In the genomic region with DNA sequence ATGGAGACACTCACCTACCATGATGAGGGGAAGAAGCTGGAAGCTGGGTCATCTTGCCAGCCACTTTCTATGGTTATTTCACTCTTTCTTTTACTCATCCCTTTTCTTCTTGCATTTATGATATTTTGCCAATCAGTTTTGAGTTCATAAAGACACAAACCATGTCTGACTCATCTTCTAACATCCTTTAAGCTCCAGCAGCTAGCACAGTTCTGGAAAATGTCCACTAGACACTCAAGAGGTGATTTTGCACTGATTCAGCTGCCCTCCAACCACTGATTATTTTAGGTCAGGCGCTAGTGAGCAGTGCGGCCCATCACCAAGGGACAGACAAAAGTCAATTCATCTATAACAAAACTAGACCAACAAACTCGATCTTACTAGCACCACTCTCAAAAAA, we compare ENCODE assay signal across 21 cellular contexts.
DNase-seq lines count a peak whose midpoint lies in the region; ATAC-seq and TF ChIP-seq lines count a peak whose summit lies in the region.
"Had no signal": no experiment of that assay in that cellular context is flagged by ENCODE, and none has a peak within 500 bp of the region (broad histone marks: within the 10 kb centered on the region; RNA-seq: fewer than 3 reads in every experiment).

No MANE protein-coding gene starts in this region.

- H3K4me3 ChIP-seq in MG63 = no peak overlapping the region
- H3K4me3 ChIP-seq in right lobe of liver = no peak overlapping the region
- H3K4me3 ChIP-seq in mesendoderm (ENCODE audit: low read length) = no peak overlapping the region
- H3K4me3 ChIP-seq: coronary artery, HAP-1, Peyer's patch, testis had no signal

- H3K4ac ChIP-seq in mesendoderm (ENCODE audit: low read depth, low read length) = no peak overlapping the region

- H4K8ac ChIP-seq in mesendoderm (ENCODE audit: low read depth, low read length) = no peak overlapping the region

- H2BK15ac ChIP-seq in mesendoderm (replicated peaks; ENCODE audit: low read depth) = no peak overlapping the region

- no peaks in the 10 kb centered on the region for H3K36me3 ChIP-seq in MG63
- no peaks in the 10 kb centered on the region for H3K36me3 ChIP-seq in right lobe of liver
- no peaks in the 10 kb centered on the region for H3K36me3 ChIP-seq in mesendoderm (ENCODE audit: control insufficient read depth, insufficient read depth, low read length)
- H3K36me3 ChIP-seq: HAP-1, Peyer's patch had no signal

- H3K27me3 ChIP-seq in MG63 (no peaks in the 10 kb centered on the region), right lobe of liver (no peaks in the 10 kb centered on the region), mesendoderm (ENCODE audit: insufficient read depth, low read length, poor library complexity) (no peaks in the 10 kb centered on the region)
- H3K27me3 ChIP-seq: Peyer's patch, testis had no signal

- no peak overlapping the region for H3K4me2 ChIP-seq in mesendoderm (ENCODE audit: low read length)

- 96% methylated on average over 3 of the region's 3 CpGs for WGBS in right lobe of liver (ENCODE audit: insufficient coverage, low coverage, low lambda C conversion rate, missing lambda C conversion rate)
- WGBS in mesendoderm (ENCODE audit: extremely low coverage, insufficient coverage, low lambda C conversion rate) = no CpG with 5 or more reads among the region's 3 CpGs

- no peak overlapping the region for H3K18ac ChIP-seq in mesendoderm (ENCODE audit: low read length)

- intact Hi-C loops in right lobe of liver (cut with DNase I) = no loop called here

- no peak overlapping the region for H2BK120ac ChIP-seq in mesendoderm (ENCODE audit: low read depth, low read length)

- H3K56ac ChIP-seq in mesendoderm (ENCODE audit: low read length) = no peak overlapping the region

- no peak for TF ChIP-seq CTCF in right lobe of liver (IDR thresholded peaks at IDR 0.05)

- ATAC-seq in right lobe of liver (no peak), HG02678 (IDR thresholded peaks at IDR 0.05; ENCODE audit: unreplicated experiment) (no peak), HG02840 (IDR thresholded peaks at IDR 0.05; ENCODE audit: low FRiP score, unreplicated experiment) (no peak)
- ATAC-seq: sciatic nerve had no signal

- TF ChIP-seq POLR2A in right lobe of liver (IDR thresholded peaks at IDR 0.05) = no peak

- H3K79me1 ChIP-seq in mesendoderm (ENCODE audit: low read length) = no peaks in the 10 kb centered on the region

- peak overlapping the region; percentile 66 to 74 (median 72) for H3K27ac ChIP-seq in right lobe of liver
- H3K27ac ChIP-seq in mesendoderm (ENCODE audit: low read depth, low read length) = no peak overlapping the region
- H3K27ac ChIP-seq: coronary artery, testis had no signal

- DNase-seq in AG08396 (ENCODE audit: low spot score) (peak; percentile 29), MG63 (peak; percentile 54), dedifferentiated amniotic fluid mesenchymal stem cell (ENCODE audit: extremely low spot score) (peak; percentile 32), right lobe of liver (no peak), GF-D8 (lab: John Stamatoyannopoulos, UW) (no peak), mesendoderm (no peak)
- DNase-seq: activated CD4-positive, alpha-beta T cell treated with anti-CD3 and anti-CD28 coated beads, Interleukin-2, amount 50 U/mL, for 48 hours; amniotic stem cell; midbrain; NCI-H2081; NCI-H526; nucleus accumbens; Peyer's patch; stimulated activated CD4-positive, alpha-beta T cell treated with anti-CD3 and anti-CD28 coated beads, Interleukin-4, amount 100 ng/mL, for 1 hour; SW 1271; testis had no signal

- H3K9me3 ChIP-seq in MG63 (no peaks in the 10 kb centered on the region), right lobe of liver (no peaks in the 10 kb centered on the region)
- H3K9me3 ChIP-seq: HAP-1, Peyer's patch, testis had no signal

- H3K79me2 ChIP-seq in mesendoderm (ENCODE audit: control insufficient read depth, insufficient read depth, low read length) = no peaks in the 10 kb centered on the region

- H3K23ac ChIP-seq in mesendoderm (ENCODE audit: low read length) = no peak overlapping the region

- H4K5ac ChIP-seq in mesendoderm (ENCODE audit: low read length) = no peak overlapping the region

- no peak overlapping the region for H2AK5ac ChIP-seq in mesendoderm (ENCODE audit: low read length)

- no peak overlapping the region for H3K9ac ChIP-seq in mesendoderm (ENCODE audit: low read length)

- no peak overlapping the region for H2BK5ac ChIP-seq in mesendoderm (ENCODE audit: low read length)

- peaks cover 0 to 44% (median 7%) of the 10 kb centered on the region in 4 donors for H3K4me1 ChIP-seq in right lobe of liver
- no peaks in the 10 kb centered on the region for H3K4me1 ChIP-seq in mesendoderm (ENCODE audit: control insufficient read depth, low read depth, low read length)
- H3K4me1 ChIP-seq: HAP-1, testis had no signal

Comparison
In these comparisons a context has a peak if more than half of its experiments do, and no peak if none do; other contexts are left out.
1. DNase-seq: peak in AG08396 (single experiment), MG63 (single experiment) and dedifferentiated amniotic fluid mesenchymal stem cell (single experiment); none in right lobe of liver (0 of 3), GF-D8 (single experiment) and mesendoderm (single experiment).